In the genomic region with DNA sequence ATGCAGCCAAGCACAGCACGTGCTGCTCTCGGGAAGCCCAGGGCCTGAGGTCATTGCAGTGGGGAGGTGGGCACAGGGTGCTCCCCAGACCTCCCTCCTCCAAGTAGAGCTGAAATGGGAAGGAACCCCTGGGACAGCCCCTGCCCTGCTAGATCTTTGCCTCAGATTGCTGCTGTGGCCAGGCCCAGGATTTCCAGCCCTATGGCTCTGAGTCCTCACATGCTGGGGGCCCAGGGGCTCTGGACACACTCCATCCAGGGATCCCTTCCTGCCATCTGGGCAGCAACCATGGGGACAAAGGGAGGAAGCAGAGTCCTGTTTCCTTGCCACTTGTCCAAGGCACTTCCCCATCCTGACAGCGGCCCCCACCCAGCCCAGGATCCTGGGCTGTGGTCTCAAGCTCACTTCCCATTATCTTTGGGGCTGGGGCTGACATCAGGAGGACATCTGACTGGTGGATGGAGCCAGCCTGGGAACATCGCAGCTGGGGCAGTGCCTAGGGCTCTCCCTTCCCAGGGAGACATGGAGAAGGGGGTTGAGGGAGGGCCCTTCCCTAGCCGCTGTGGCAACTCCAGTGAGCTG, we compare ENCODE assay signal across 12 cellular contexts. TPM values are rescaled to one million over a fixed set of nuclear protein-coding genes. Genes with fewer than 3 reads are reported as not detected.
DNase-seq lines count a peak whose midpoint lies in the region; ATAC-seq and TF ChIP-seq lines count a peak whose summit lies in the region.
"Not testable (repeated sequence)": the region's sequence is repeated elsewhere in the genome, so short reads cannot be mapped to it uniquely, and the experiment has no call there.
"Had no signal": no experiment of that assay in that cellular context is flagged by ENCODE, and none has a peak within 500 bp of the region (broad histone marks: within the 10 kb centered on the region; RNA-seq: fewer than 3 reads in every experiment).

No MANE protein-coding gene starts in this region.

- not testable (repeated sequence) for H3K36me3 ChIP-seq in DOHH2 (ENCODE audit: control insufficient read depth, low read length); OCI-LY3 (replicated peaks; ENCODE audit: low read depth, low read length); endodermal cell (ENCODE audit: control insufficient read depth, insufficient read depth, low read length); spleen

- peaks cover 14% of the 10 kb centered on the region for H3K4me1 ChIP-seq in DOHH2 (ENCODE audit: control insufficient read depth, low read length)
- peaks cover 15% of the 10 kb centered on the region for H3K4me1 ChIP-seq in OCI-LY3 (ENCODE audit: low read length)
- not testable (repeated sequence) for H3K4me1 ChIP-seq in endodermal cell (ENCODE audit: control insufficient read depth, insufficient read depth, low read length)
- H3K4me1 ChIP-seq in spleen = peaks cover 0 to 22% (median 16%) of the 10 kb centered on the region in 6 donors

- intact Hi-C loops in spleen (cut with DNase I; ENCODE audit: low total_unique reads) = not testable (repeated sequence)

- 97% methylated on average over 4 of the region's 5 CpGs; no CpG with 5 or more reads in 1 of the 2 experiments for WGBS in endodermal cell (ENCODE audit: insufficient coverage in 1 of 2, insufficient read length in 1 of 2), 2 experiments
- 73 to 93% (median 84%) methylated on average over 2 to 5 of the region's 5 CpGs for WGBS in spleen, 5 donors

- not testable (repeated sequence) for H2AFZ ChIP-seq in OCI-LY3 (ENCODE audit: low read depth, low read length)

- ATAC-seq in GM19452 (IDR thresholded peaks at IDR 0.05; ENCODE audit: unreplicated experiment) = peak; percentile 5
- not testable (repeated sequence) for ATAC-seq in activated T-cell treated with anti-CD3 and anti-CD28 coated beads, Interleukin-2, amount 50 U/mL, for 4 hours

- not testable (repeated sequence) for H3K9ac ChIP-seq in OCI-LY3 (ENCODE audit: low read length); endodermal cell (ENCODE audit: extremely low read depth, low read length, poor library complexity, severe bottlenecking)

- not testable (repeated sequence) for H3K27ac ChIP-seq in DOHH2 (ENCODE audit: low read depth, low read length); endodermal cell (ENCODE audit: low read depth, low read length); spleen
- peak overlapping the region; percentile 57; the same call in 1 of the 2 replicates for H3K27ac ChIP-seq in OCI-LY3 (ENCODE audit: low read length)

- peak overlapping the region; percentile 60 for H3K4me3 Mint-ChIP-seq in activated T-cell treated with anti-CD3 and anti-CD28 coated beads, Interleukin-2, amount 50 U/mL, for 4 hours
- not testable (repeated sequence) for H3K4me3 Mint-ChIP-seq in endodermal cell
- H3K4me3 Mint-ChIP-seq in nephron = peak overlapping the region in 2 of 3 experiments; percentile 75 to 80

- peaks cover 14% of the 10 kb centered on the region for H3K4me1 Mint-ChIP-seq in activated T-cell treated with anti-CD3 and anti-CD28 coated beads, Interleukin-2, amount 50 U/mL, for 4 hours (ENCODE audit: low read depth)
- not testable (repeated sequence) for H3K4me1 Mint-ChIP-seq in endodermal cell, nephron

- not testable (repeated sequence) for H3K36me3 Mint-ChIP-seq in activated T-cell treated with anti-CD3 and anti-CD28 coated beads, Interleukin-2, amount 50 U/mL, for 4 hours (ENCODE audit: insufficient read depth); endodermal cell (ENCODE audit: low read depth); nephron (ENCODE audit: low read depth)

- not testable (repeated sequence) for H3K9me3 ChIP-seq in DOHH2 (ENCODE audit: control insufficient read depth, insufficient read depth, low read length); OCI-LY3 (ENCODE audit: insufficient read depth, low read length); endodermal cell (ENCODE audit: control insufficient read depth, low read length); spleen

- not testable (repeated sequence) for H3K9me3 Mint-ChIP-seq in activated T-cell treated with anti-CD3 and anti-CD28 coated beads, Interleukin-2, amount 50 U/mL, for 4 hours; endodermal cell; nephron

- not testable (repeated sequence) for H3K9me2 ChIP-seq in DOHH2 (replicated peaks; ENCODE audit: control insufficient read depth, low read length)

- H3K4me2 ChIP-seq in DOHH2 (ENCODE audit: low read length) = peak overlapping the region; percentile 79
- H3K4me2 ChIP-seq in OCI-LY3 (ENCODE audit: low read length) = peak overlapping the region; percentile 95

- not testable (repeated sequence) for H3K27me3 Mint-ChIP-seq in activated T-cell treated with anti-CD3 and anti-CD28 coated beads, Interleukin-2, amount 50 U/mL, for 4 hours (ENCODE audit: low read depth); nephron (ENCODE audit: low read depth)
- H3K27me3 Mint-ChIP-seq in endodermal cell (ENCODE audit: insufficient read depth) = peaks cover 15% of the 10 kb centered on the region

- DNase-seq in activated T-cell treated with anti-CD3 and anti-CD28 coated beads, Interleukin-2, amount 50 U/mL, for 4 hours = not testable (repeated sequence)
- DNase-seq in endodermal cell (peak; percentile 41), spleen (peak; percentile 64)

- not testable (repeated sequence) for H3K79me2 ChIP-seq in DOHH2 (ENCODE audit: control insufficient read depth, low read length); OCI-LY3 (ENCODE audit: low read length)

- not testable (repeated sequence) for TF ChIP-seq POLR2A in spleen (IDR thresholded peaks at IDR 0.05)

- H3K27me3 ChIP-seq in DOHH2 (ENCODE audit: control insufficient read depth, low read length); OCI-LY3 (ENCODE audit: low read depth, low read length); endodermal cell (ENCODE audit: control insufficient read depth, insufficient read depth, low read length, poor library complexity, severe bottlenecking): not testable (repeated sequence)
- peaks cover 0 to 27% (median 0%) of the 10 kb centered on the region in 7 donors for H3K27me3 ChIP-seq in spleen (replicated peaks in 1 of 7)

- H3F3A ChIP-seq in DOHH2 (ENCODE audit: control insufficient read depth, insufficient read depth) = not testable (repeated sequence)

- H3K27ac Mint-ChIP-seq in endodermal cell, nephron: not testable (repeated sequence)

- TF ChIP-seq CTCF in DOHH2 (IDR thresholded peaks at IDR 0.05; ENCODE audit: low read depth, low read length, poor library complexity, severe bottlenecking); OCI-LY3 (IDR thresholded peaks at IDR 0.05; ENCODE audit: low read depth, low read length); endodermal cell (conservative IDR thresholded peaks at IDR 0.05); nephron (IDR thresholded peaks at IDR 0.05; ENCODE audit: unreplicated experiment in 3 of 3); spleen (IDR thresholded peaks at IDR 0.05 in 8 of 11, conservative IDR thresholded peaks at IDR 0.05 in 3 of 11): not testable (repeated sequence)

- not testable (repeated sequence) for H4K20me1 ChIP-seq in DOHH2 (ENCODE audit: control insufficient read depth, insufficient read depth, low read depth, low read length); OCI-LY3 (ENCODE audit: insufficient read depth, low read length)

- peak overlapping the region; percentile 79; the same call in 1 of the 2 replicates for H3K4me3 ChIP-seq in DOHH2 (ENCODE audit: low read length)
- not testable (repeated sequence) for H3K4me3 ChIP-seq in OCI-LY3 (ENCODE audit: low read length); endodermal cell (ENCODE audit: low read length); spleen

RNA-seq across cellular contexts. Expression of gene CCDC74A, which starts 2.3 kb away (rescaled TPM):
- 1 to 10 TPM in 2 of 3 donors, under 1 TPM in 1; 0.90 to 1.2 (median 1.0) TPM for total RNA-seq in activated T-cell treated with anti-CD3 and anti-CD28 coated beads, Interleukin-2, amount 50 U/mL, for 4 hours
- total RNA-seq in endodermal cell (10 to 100 TPM; 17.3 to 29.9 TPM), spleen (1 to 10 TPM in 4 of 7 donors, under 1 TPM in 3; 0.44 to 3.7 (median 1.0) TPM)
- polyA plus RNA-seq in endodermal cell (2013, experiment 1 of 2) = 42.5 TPM
- 46.0 TPM for polyA plus RNA-seq in endodermal cell (2013, experiment 2 of 2)
- 1 to 10 TPM in 2 of 3 donors, under 1 TPM in 1; 0.77 to 1.2 (median 1.2) TPM for polyA plus RNA-seq in spleen
- polyA plus RNA-seq: IgD-negative memory B cell had no signal

RNA-seq across cellular contexts. Expression of gene MZT2A, which starts 37.8 kb away (rescaled TPM):
- 100 to 1,000 TPM in 2 of 3 donors, 10 to 100 TPM in 1; 54.5 to 166 (median 115) TPM for total RNA-seq in activated T-cell treated with anti-CD3 and anti-CD28 coated beads, Interleukin-2, amount 50 U/mL, for 4 hours
- 100 to 1,000 TPM; 133 to 144 TPM for total RNA-seq in endodermal cell
- 105 TPM for polyA plus RNA-seq in endodermal cell (2013, experiment 1 of 2)
- 98.1 TPM for polyA plus RNA-seq in endodermal cell (2013, experiment 2 of 2)
- 10 to 100 TPM; 23.7 to 70.6 (median 38.4) TPM for total RNA-seq in spleen
- 100 to 1,000 TPM in 2 of 3 donors, 10 to 100 TPM in 1; 90.0 to 190 (median 108) TPM for polyA plus RNA-seq in spleen

RNA-seq across cellular contexts. Expression of gene TUBA3D, which starts 54.0 kb away (rescaled TPM):
- not detected for total RNA-seq in activated T-cell treated with anti-CD3 and anti-CD28 coated beads, Interleukin-2, amount 50 U/mL, for 4 hours
- total RNA-seq in endodermal cell (not detected), spleen (not detected)
- polyA plus RNA-seq in endodermal cell (2013, experiment 1 of 2) = not detected
- not detected for polyA plus RNA-seq in endodermal cell (2013, experiment 2 of 2)
- under 1 TPM in 2 of 3 donors, not detected in 1; 0.10 to 0.86 TPM for polyA plus RNA-seq in spleen
- total RNA-seq: A673; CD8-positive, alpha-beta T cell; HT-29; NCI-H460 had no signal
- polyA plus RNA-seq: IgD-negative memory B cell had no signal
